Comparison of ENCODE assay signal across 1 cellular context in genomic region chr7:151243045-151243349, GRCh38.
TF ChIP-seq lines count a peak whose summit lies in the region.

No MANE protein-coding gene starts in this region.

TF ChIP-seq in GM12878, 131 proteins besides CTCF, POLR2A, EP300 and RAD21:
- no peak for TF ChIP-seq TCF12 (IDR thresholded peaks at IDR 0.05; ENCODE audit: low read depth, low read length)
- TF ChIP-seq GATAD2B (conservative IDR thresholded peaks at IDR 0.05; ENCODE audit: low read depth): no peak
- TF ChIP-seq, protein P1, sequence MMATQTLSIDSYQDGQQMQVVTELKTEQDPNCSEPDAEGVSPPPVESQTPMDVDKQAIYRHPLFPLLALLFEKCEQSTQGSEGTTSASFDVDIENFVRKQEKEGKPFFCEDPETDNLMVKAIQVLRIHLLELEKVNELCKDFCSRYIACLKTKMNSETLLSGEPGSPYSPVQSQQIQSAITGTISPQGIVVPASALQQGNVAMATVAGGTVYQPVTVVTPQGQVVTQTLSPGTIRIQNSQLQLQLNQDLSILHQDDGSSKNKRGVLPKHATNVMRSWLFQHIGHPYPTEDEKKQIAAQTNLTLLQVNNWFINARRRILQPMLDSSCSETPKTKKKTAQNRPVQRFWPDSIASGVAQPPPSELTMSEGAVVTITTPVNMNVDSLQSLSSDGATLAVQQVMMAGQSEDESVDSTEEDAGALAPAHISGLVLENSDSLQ (IDR thresholded peaks at IDR 0.05): no peak
- no peak for TF ChIP-seq BCLAF1 (IDR thresholded peaks at IDR 0.05)
- TF ChIP-seq CHD2 (IDR thresholded peaks at IDR 0.05; ENCODE audit: borderline replicate concordance, low read depth, low read length): no peak
- no peak for TF ChIP-seq YY1 (IDR thresholded peaks at IDR 0.05; ENCODE audit: low read depth, low read length)
- no peak for TF ChIP-seq E4F1 (IDR thresholded peaks at IDR 0.05; ENCODE audit: borderline replicate concordance, partially characterized antibody)
- no peak for TF ChIP-seq BMI1 (IDR thresholded peaks at IDR 0.05; ENCODE audit: borderline replicate concordance)
- TF ChIP-seq TCF3 (IDR thresholded peaks at IDR 0.05; ENCODE audit: borderline replicate concordance, insufficient read depth, low read depth, low read length): no peak
- TF ChIP-seq SRF (IDR thresholded peaks at IDR 0.05; ENCODE audit: low read depth in 2 of 2, low read length in 2 of 2): no peak
- TF ChIP-seq CHD1 (IDR thresholded peaks at IDR 0.05; ENCODE audit: low read depth, low read length): no peak
- no peak for TF ChIP-seq TAF1 (IDR thresholded peaks at IDR 0.05; ENCODE audit: borderline replicate concordance, low read depth, low read length)
- TF ChIP-seq NBN (IDR thresholded peaks at IDR 0.05): no peak
- no peak for TF ChIP-seq JUNB (IDR thresholded peaks at IDR 0.05)
- no peak for TF ChIP-seq ATF2 (IDR thresholded peaks at IDR 0.05; ENCODE audit: low read length)
